In genomic region chr19:17324357-17325114, GRCh38 we compare ENCODE assay signal across 1 cellular context.
A peak's percentile ranks its signal among the peaks of the same experiment; 100 is the strongest.
TF ChIP-seq lines count a peak whose summit lies in the region.

No MANE protein-coding gene starts in this region.

TF ChIP-seq in K562, 482 proteins besides CTCF, POLR2A, EP300 and RAD21:
- TF ChIP-seq KLF16 (IDR thresholded peaks at IDR 0.05) (no peak), ARNT (IDR thresholded peaks at IDR 0.05) (no peak), CREB1 (IDR thresholded peaks at IDR 0.05) (no peak), CREB1 (CRISPR knock-in tag; IDR thresholded peaks at IDR 0.05) (no peak), AFF4 (CRISPR knock-in tag; IDR thresholded peaks at IDR 0.05) (no peak), TEAD2 (tag; IDR thresholded peaks at IDR 0.05) (no peak), HINFP (tag; conservative IDR thresholded peaks at IDR 0.05; ENCODE audit: low read depth) (no peak), EWSR1 (IDR thresholded peaks at IDR 0.05; ENCODE audit: borderline replicate concordance, low read depth, partially characterized antibody) (no peak), POLR2G (IDR thresholded peaks at IDR 0.05; ENCODE audit: low read depth, low read length) (peak; percentile 40; the same call in 1 of the 2 replicates)
